In the genomic region with DNA sequence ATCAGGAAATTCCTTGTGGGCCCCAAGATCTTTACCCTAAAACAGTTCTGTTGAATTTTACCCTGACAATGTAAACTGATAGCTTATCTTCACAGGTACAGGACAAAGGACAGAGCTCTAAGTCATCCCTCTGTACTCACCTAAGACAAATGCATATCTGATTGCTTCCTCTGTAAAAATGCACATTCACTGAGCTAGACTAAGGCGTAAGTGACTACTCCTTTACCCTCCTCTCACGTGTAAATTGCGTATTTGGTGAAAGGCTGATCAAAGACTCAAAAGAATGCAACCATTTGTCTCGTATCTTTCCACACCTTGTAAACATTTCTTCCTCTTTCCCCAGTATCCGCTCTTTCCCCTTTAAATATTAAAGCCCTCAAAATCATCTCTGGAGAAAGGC, we compare ENCODE assay signal across 21 cellular contexts.
A peak's percentile ranks its signal among the peaks of the same experiment; 100 is the strongest.
DNase-seq lines count a peak whose midpoint lies in the region; FAIRE-seq and TF ChIP-seq lines count a peak whose summit lies in the region.
"Had no signal": no experiment of that assay in that cellular context is flagged by ENCODE, and none has a peak within 500 bp of the region (broad histone marks: within the 10 kb centered on the region; RNA-seq: fewer than 3 reads in every experiment).

No MANE protein-coding gene starts in this region.

- H3K36me3 ChIP-seq in Caco-2 (ENCODE audit: control insufficient read depth, insufficient read depth, low read length), result no peaks in the 10 kb centered on the region
- no peaks in the 10 kb centered on the region for H3K36me3 ChIP-seq in H1 (ENCODE audit: control insufficient read depth in 2 of 4, insufficient read depth in 4 of 4, low read length in 3 of 4)
- H3K36me3 ChIP-seq: BE2C had no signal

- H3K9me3 Mint-ChIP-seq in Caco-2 (ENCODE audit: unreplicated experiment) (peaks cover 8% of the 10 kb centered on the region), neural crest cell (peaks cover 3% of the 10 kb centered on the region), type B pancreatic cell (no peaks in the 10 kb centered on the region)
- H3K9me3 Mint-ChIP-seq: CD8-positive, alpha-beta memory T cell had no signal

- peak overlapping the region; percentile 27 for H3K4me3 Mint-ChIP-seq in Caco-2 (ENCODE audit: unreplicated experiment)
- H3K4me3 Mint-ChIP-seq in neural crest cell, result no peak overlapping the region
- H3K4me3 Mint-ChIP-seq in type B pancreatic cell, result no peak overlapping the region
- H3K4me3 Mint-ChIP-seq: CD8-positive, alpha-beta memory T cell had no signal

- TF ChIP-seq CTCF in Caco-2 (IDR thresholded peaks at IDR 0.05; ENCODE audit: insufficient read depth in 1 of 2, low read depth in 1 of 2, low read length in 1 of 2, severe bottlenecking in 1 of 2, unreplicated experiment in 1 of 2) (no peak), H1 (IDR thresholded peaks at IDR 0.05; ENCODE audit: control extremely low read depth in 1 of 3, insufficient read depth in 1 of 3, low read depth in 1 of 3, low read length in 3 of 3) (no peak), neural crest cell (conservative IDR thresholded peaks at IDR 0.05) (no peak), type B pancreatic cell (conservative IDR thresholded peaks at IDR 0.05) (no peak)

- no peak overlapping the region for H3K4me3 ChIP-seq in Caco-2 (ENCODE audit: low read depth, low read length)
- no peak overlapping the region for H3K4me3 ChIP-seq in H1 (ENCODE audit: extremely low read depth in 1 of 4, insufficient read depth in 2 of 4, low read depth in 3 of 4, low read length in 4 of 4)
- H3K4me3 ChIP-seq: A549 had no signal

- H3K9ac ChIP-seq in H1 (replicated peaks in 1 of 4; ENCODE audit: extremely low read depth in 1 of 4, low read depth in 3 of 4, low read length in 3 of 4), result no peak overlapping the region
- H3K9ac ChIP-seq: KMS-11 had no signal

- no peak overlapping the region for H3K56ac ChIP-seq in H1 (replicated peaks; ENCODE audit: insufficient read length, low read depth, low read length)

- H3K79me2 ChIP-seq in H1 (ENCODE audit: control insufficient read depth in 1 of 2, insufficient read depth in 2 of 2, low read length in 2 of 2), result no peaks in the 10 kb centered on the region

- no peaks in the 10 kb centered on the region for H3K27me3 Mint-ChIP-seq in Caco-2 (ENCODE audit: insufficient read depth, unreplicated experiment)
- H3K27me3 Mint-ChIP-seq in neural crest cell (ENCODE audit: low read depth), result no peaks in the 10 kb centered on the region
- no peaks in the 10 kb centered on the region for H3K27me3 Mint-ChIP-seq in type B pancreatic cell

- no peak overlapping the region for H3K4me2 ChIP-seq in H1 (ENCODE audit: insufficient read depth in 1 of 2, low read depth in 2 of 2, low read length in 2 of 2)
- H3K4me2 ChIP-seq: A549, KMS-11 had no signal

- H3K4me1 Mint-ChIP-seq in Caco-2 (ENCODE audit: low read depth, unreplicated experiment) (peaks cover 27% of the 10 kb centered on the region), neural crest cell (peaks cover 56% of the 10 kb centered on the region), type B pancreatic cell (ENCODE audit: unreplicated experiment) (peaks cover 4% of the 10 kb centered on the region)
- H3K4me1 Mint-ChIP-seq: CD4-positive, CD25-positive, alpha-beta regulatory T cell; CD8-positive, alpha-beta memory T cell had no signal

- H3K36me3 Mint-ChIP-seq in Caco-2 (ENCODE audit: insufficient read depth, unreplicated experiment), result peaks cover 53% of the 10 kb centered on the region
- no peaks in the 10 kb centered on the region for H3K36me3 Mint-ChIP-seq in neural crest cell (ENCODE audit: low read depth)
- H3K36me3 Mint-ChIP-seq in type B pancreatic cell, result no peaks in the 10 kb centered on the region
- H3K36me3 Mint-ChIP-seq: CD4-positive, CD25-positive, alpha-beta regulatory T cell; CD8-positive, alpha-beta memory T cell had no signal

- no peaks in the 10 kb centered on the region for H3K79me1 ChIP-seq in H1 (ENCODE audit: low read depth, low read length)

- H3K27me3 ChIP-seq in Caco-2 (replicated peaks; ENCODE audit: control insufficient read depth, insufficient read depth, low read length) (no peaks in the 10 kb centered on the region), H1 (replicated peaks in 1 of 4; ENCODE audit: control insufficient read depth in 3 of 4, extremely low read depth in 1 of 4, insufficient read depth in 3 of 4, low read length in 3 of 4) (no peaks in the 10 kb centered on the region)
- H3K27me3 ChIP-seq: BE2C had no signal

- H2AK5ac ChIP-seq in H1 (ENCODE audit: low read depth, low read length), result no peak overlapping the region

- 68% methylated on average over 5 of the region's 5 CpGs; no CpG with 5 or more reads in 1 of the 2 experiments for WGBS in H1 (ENCODE audit: extremely low coverage in 1 of 2, insufficient coverage in 1 of 2, insufficient read length in 1 of 2, insufficient replicate concordance in 2 of 2, low coverage in 1 of 2, low lambda C conversion rate in 2 of 2, missing lambda C conversion rate in 1 of 2), 2 experiments

- H3K23ac ChIP-seq in H1 (ENCODE audit: insufficient read length), result no peak overlapping the region

- no peak overlapping the region for H2BK12ac ChIP-seq in H1 (ENCODE audit: low read depth, low read length)

- no peak for TF ChIP-seq RAD21 in H1 (IDR thresholded peaks at IDR 0.05 in 1 of 2, conservative IDR thresholded peaks at IDR 0.05 in 1 of 2; ENCODE audit: low read depth in 2 of 2, low read length in 2 of 2)

- no peak for TF ChIP-seq EP300 in H1 (IDR thresholded peaks at IDR 0.05; ENCODE audit: borderline replicate concordance in 1 of 2, low read depth in 2 of 2, low read length in 2 of 2)

- no peak overlapping the region for H3K14ac ChIP-seq in H1 (ENCODE audit: insufficient read length)

- H2BK120ac ChIP-seq in H1 (replicated peaks; ENCODE audit: low read depth, low read length), result no peak overlapping the region

- DNase-seq in Caco-2, result peak; percentile 59 to 78
- no peak for DNase-seq in H1 (ENCODE audit: low read depth in 1 of 2, low spot score in 2 of 2)
- no peak for DNase-seq in neural crest cell (ENCODE audit: low read depth, low spot score)
- no peak for DNase-seq in type B pancreatic cell (ENCODE audit: extremely low spot score, unreplicated experiment)
- no peak for DNase-seq in NCI-H2171 treated with DMSO at 0.1 percent for 48 hours (lab: John Stamatoyannopoulos, UW)
- no peak for DNase-seq in AG08396 (ENCODE audit: low spot score)
- DNase-seq in Ammon's horn (ENCODE audit: low spot score), result no peak
- DNase-seq: BE2C; C1 segment of cervical spinal cord; CD4-positive, CD25-positive, alpha-beta regulatory T cell; CD8-positive, alpha-beta memory T cell; COR-L47; GDM1; HCEC 1CT had no signal

- no peak for TF ChIP-seq POLR2A in H1 (IDR thresholded peaks at IDR 0.05; ENCODE audit: control extremely low read depth in 1 of 2, low read depth in 2 of 2, low read length in 2 of 2)

- no peak for FAIRE-seq in H1 (lab: Jason Lieb, UNC)
- FAIRE-seq: A549, D721Med, GM12892, GM18507, H54 had no signal

- H2BK5ac ChIP-seq in H1 (ENCODE audit: low read depth, low read length), result no peak overlapping the region

- H3K27ac Mint-ChIP-seq in Caco-2 (ENCODE audit: unreplicated experiment) (peak overlapping the region; percentile 80), neural crest cell (ENCODE audit: unreplicated experiment) (peak overlapping the region; percentile 68), type B pancreatic cell (peak overlapping the region; percentile 14)
- H3K27ac Mint-ChIP-seq: CD4-positive, CD25-positive, alpha-beta regulatory T cell; CD8-positive, alpha-beta memory T cell had no signal

- H3K4me1 ChIP-seq in Caco-2 (peaks cover 50% of the 10 kb centered on the region), H1 (replicated peaks in 1 of 4; ENCODE audit: control insufficient read depth in 3 of 4, insufficient read depth in 4 of 4, low read length in 3 of 4) (no peaks in the 10 kb centered on the region; a peak in 1 of 7 replicates)
- H3K4me1 ChIP-seq: A549, BE2C had no signal

- H4K20me1 ChIP-seq in H1 (replicated peaks in 1 of 2; ENCODE audit: control insufficient read depth in 1 of 2, insufficient read depth in 2 of 2, low read length in 2 of 2), result no peaks in the 10 kb centered on the region

- no peak overlapping the region for H3K4ac ChIP-seq in H1 (replicated peaks; ENCODE audit: insufficient read length, low read depth, low read length)

- no peak overlapping the region for H4K5ac ChIP-seq in H1 (ENCODE audit: insufficient read length, low read depth, low read length)

- no peak overlapping the region for H2BK20ac ChIP-seq in H1 (ENCODE audit: low read length)

- intact Hi-C loops in Caco-2 (cut with micrococcal nuclease; ENCODE audit: unreplicated experiment), result loop anchor here (1.0 to 5.0 kb wide), 3 partner anchors 18 to 130 kb away; a partner anchor contains a TSS

- no TSS peak for BruUV-seq in Caco-2 (replicated peaks; lab: Mats Ljungman, UMichigan)

- CTCF ChIA-PET in Caco-2 (lab: Charles Lee) (interaction anchor here (0.7 to 2.3 kb wide), 3 partner anchors 18 to 85 kb away, joined by 3 to 8 read pairs (median 4); a partner anchor contains a TSS), H1 (lab: Charles Lee; ENCODE audit: partially characterized antibody) (interaction anchor here (0.6 to 1.4 kb wide), 3 partner anchors 19 to 248 kb away, joined by 3 to 6 read pairs (median 3); no protein-coding TSS in a partner anchor)

- no peak overlapping the region for H3K18ac ChIP-seq in H1 (ENCODE audit: extremely low read depth, low read length)

- H4K8ac ChIP-seq in H1 (ENCODE audit: extremely low read depth, insufficient read depth, low read length), result no peak overlapping the region

- H3K23me2 ChIP-seq in H1 (ENCODE audit: low read depth, low read length), result no peaks in the 10 kb centered on the region

- 0 out of 2 replicates have a peak overlapping the region, but pooled peaks have one; percentile 2 for H2AFZ ChIP-seq in H1 (ENCODE audit: low read length)

- H3K9me3 ChIP-seq in Caco-2 (peaks cover 9% of the 10 kb centered on the region), H1 (ENCODE audit: insufficient read depth in 2 of 2, low read depth in 1 of 2, low read length in 1 of 2) (no peaks in the 10 kb centered on the region)
- H3K9me3 ChIP-seq: A549, BE2C had no signal

- POLR2A ChIA-PET in Caco-2 (lab: Charles Lee), result no interaction called here
- POLR2A ChIA-PET in H1 (lab: Charles Lee; ENCODE audit: partially characterized antibody), result no interaction called here

- H4K91ac ChIP-seq in H1 (replicated peaks; ENCODE audit: insufficient read length, low read length), result no peak overlapping the region

- no peak overlapping the region for H3K27ac ChIP-seq in H1 (ENCODE audit: low read depth, low read length)
- H3K27ac ChIP-seq: 22Rv1, A549, KMS-11 had no signal

- no peak overlapping the region for H2BK15ac ChIP-seq in H1 (ENCODE audit: low read length)

TF ChIP-seq in H1, 55 proteins besides CTCF, POLR2A, EP300 and RAD21 (continues in another document):
- no peak for TF ChIP-seq BRCA1 (IDR thresholded peaks at IDR 0.05; ENCODE audit: low read depth, low read length)
- TF ChIP-seq MAFK (IDR thresholded peaks at IDR 0.05; ENCODE audit: low read depth, low read length), result no peak
- TF ChIP-seq GABPA (IDR thresholded peaks at IDR 0.05; ENCODE audit: borderline replicate concordance, insufficient read depth, low read length), result no peak
- TF ChIP-seq CEBPB (IDR thresholded peaks at IDR 0.05; ENCODE audit: low read depth, low read length), result no peak
- no peak for TF ChIP-seq CTBP2 (IDR thresholded peaks at IDR 0.05; ENCODE audit: borderline replicate concordance, insufficient read depth, insufficient read length, low read length)
- no peak for TF ChIP-seq CREB1 (IDR thresholded peaks at IDR 0.05)

Comparison
In these comparisons a context has a peak if more than half of its experiments do, and no peak if none do; other contexts are left out.
1. DNase-seq: peak in Caco-2 (2 of 2); none in H1 (0 of 2), neural crest cell (single experiment), type B pancreatic cell (single experiment), NCI-H2171 treated with DMSO at 0.1 percent for 48 hours (single experiment), AG08396 (single experiment) and Ammon's horn (single experiment).
2. H3K27ac Mint-ChIP-seq: peak in every context shown above with its lines; median percentile 80 in Caco-2; 68 in neural crest cell; 14 in type B pancreatic cell.